Comparison of ENCODE assay signal across 14 cellular contexts in genomic region chr12:91565246-91565645, GRCh38.
DNase-seq lines count a peak whose midpoint lies in the region; ATAC-seq, FAIRE-seq and TF ChIP-seq lines count a peak whose summit lies in the region.
"Had no signal": no experiment of that assay in that cellular context is flagged by ENCODE, and none has a peak within 500 bp of the region (broad histone marks: within the 10 kb centered on the region; RNA-seq: fewer than 3 reads in every experiment).

No MANE protein-coding gene starts in this region.

- H3K9me3 Mint-ChIP-seq in progenitor cell of endocrine pancreas (ENCODE audit: low read depth): no peaks in the 10 kb centered on the region

- H3K27me3 ChIP-seq in hepatocyte (no peaks in the 10 kb centered on the region), BE2C (no peaks in the 10 kb centered on the region)
- H3K27me3 ChIP-seq: upper lobe of left lung had no signal

- H3K4me2 ChIP-seq in A549 (no peak overlapping the region), hepatocyte (no peak overlapping the region)

- H3K4me1 ChIP-seq in A549: no peaks in the 10 kb centered on the region
- no peaks in the 10 kb centered on the region for H3K4me1 ChIP-seq in hepatocyte (ENCODE audit: insufficient read depth)
- no peaks in the 10 kb centered on the region; the same call in none of the 2 replicates for H3K4me1 ChIP-seq in BE2C
- H3K4me1 ChIP-seq: upper lobe of left lung had no signal

- no peak for DNase-seq in A549 (ENCODE audit: low read depth in 1 of 2, low spot score in 1 of 2)
- peak; percentile 24 for DNase-seq in RCC 7860 (ENCODE audit: low spot score)
- DNase-seq in caudate nucleus (lab: John Stamatoyannopoulos, UW): peak in 17 of 61 donors; percentile 6 to 79 (median 21)
- DNase-seq in progenitor cell of endocrine pancreas (ENCODE audit: low spot score, unreplicated experiment): no peak
- DNase-seq in hepatocyte (ENCODE audit: low spot score): no peak
- no peak for DNase-seq in NCI-H2171 (lab: John Stamatoyannopoulos, UW)
- DNase-seq in GM20000 (ENCODE audit: low spot score): no peak
- DNase-seq in BE2C: no peak
- DNase-seq: activated CD8-positive, alpha-beta memory T cell treated with anti-CD3 and anti-CD28 coated beads for 24 hours; central memory CD4-positive, alpha-beta T cell; KG1; left colon; NCI-H2029; upper lobe of left lung had no signal

- TF ChIP-seq POLR2A in A549 (IDR thresholded peaks at IDR 0.05; ENCODE audit: low read length): no peak

- no peaks in the 10 kb centered on the region for H3K79me2 ChIP-seq in hepatocyte

- H3K27ac ChIP-seq in A549 (no peak overlapping the region), caudate nucleus (ENCODE audit: low read depth, low read length) (peak overlapping the region; percentile 56), hepatocyte (no peak overlapping the region)
- H3K27ac ChIP-seq: upper lobe of left lung had no signal

- TF ChIP-seq EP300 in A549 (IDR thresholded peaks at IDR 0.05): no peak

- no peaks in the 10 kb centered on the region for H3K9me2 ChIP-seq in hepatocyte (replicated peaks; ENCODE audit: insufficient read depth)

- CTCF ChIA-PET in A549 (lab: Yijun Ruan, JAX): no interaction called here

- peak overlapping the region; percentile 27 for H3K27ac Mint-ChIP-seq in progenitor cell of endocrine pancreas

- H4K20me1 ChIP-seq in hepatocyte (ENCODE audit: insufficient read depth, poor library complexity, severe bottlenecking): no peaks in the 10 kb centered on the region

- WGBS in A549 (ENCODE audit: missing lambda C conversion rate): 44% methylated on average over 4 of the region's 4 CpGs
- 60% methylated on average over 4 of the region's 4 CpGs for WGBS in hepatocyte (ENCODE audit: low lambda C conversion rate, missing lambda C conversion rate)

- H3K4me3 Mint-ChIP-seq in progenitor cell of endocrine pancreas (ENCODE audit: low read depth): no peak overlapping the region

- no peaks in the 10 kb centered on the region for H3K9me3 ChIP-seq in A549
- no peaks in the 10 kb centered on the region for H3K9me3 ChIP-seq in hepatocyte (ENCODE audit: low read depth)
- no peaks in the 10 kb centered on the region for H3K9me3 ChIP-seq in BE2C
- H3K9me3 ChIP-seq: upper lobe of left lung had no signal

- H3K36me3 Mint-ChIP-seq in progenitor cell of endocrine pancreas (ENCODE audit: insufficient read depth): no peaks in the 10 kb centered on the region

- no peaks in the 10 kb centered on the region for H3K27me3 Mint-ChIP-seq in progenitor cell of endocrine pancreas

- H3K36me3 ChIP-seq in hepatocyte (replicated peaks; ENCODE audit: insufficient read depth, low read depth): no peaks in the 10 kb centered on the region
- no peaks in the 10 kb centered on the region for H3K36me3 ChIP-seq in BE2C
- H3K36me3 ChIP-seq: upper lobe of left lung had no signal

- ATAC-seq in A549: no peak
- ATAC-seq: left colon had no signal

- H3K4me3 ChIP-seq in A549: no peak overlapping the region
- H3K4me3 ChIP-seq in hepatocyte: no peak overlapping the region
- no peak overlapping the region for H3K4me3 ChIP-seq in BE2C (ENCODE audit: low read depth, low read length)
- H3K4me3 ChIP-seq: upper lobe of left lung had no signal

- no peak overlapping the region for H2AFZ ChIP-seq in hepatocyte

- TF ChIP-seq CTCF in A549 (IDR thresholded peaks at IDR 0.05) (no peak), progenitor cell of endocrine pancreas (IDR thresholded peaks at IDR 0.05; ENCODE audit: unreplicated experiment) (no peak), hepatocyte (IDR thresholded peaks at IDR 0.05; ENCODE audit: poor library complexity) (no peak), GM20000 (IDR thresholded peaks at IDR 0.05; ENCODE audit: extremely low read depth, missing control alignments) (no peak), BE2C (IDR thresholded peaks at IDR 0.05; ENCODE audit: low read depth, low read length) (no peak)

- no peak for TF ChIP-seq RAD21 in A549 (conservative IDR thresholded peaks at IDR 0.05 in 1 of 2, IDR thresholded peaks at IDR 0.05 in 1 of 2)

- FAIRE-seq in A549 (lab: Jason Lieb, UNC) (no peak), RCC 7860 (lab: Jason Lieb, UNC) (no peak)

- H3K4me1 Mint-ChIP-seq in progenitor cell of endocrine pancreas (ENCODE audit: low read depth): peaks cover 15% of the 10 kb centered on the region

- POLR2A ChIA-PET in A549 (lab: Yijun Ruan, JAX): no interaction called here

TF ChIP-seq in A549, 52 proteins besides CTCF, POLR2A, EP300 and RAD21:
- no peak for TF ChIP-seq JUNB (IDR thresholded peaks at IDR 0.05)
- TF ChIP-seq MAFK (IDR thresholded peaks at IDR 0.05; ENCODE audit: partially characterized antibody): peak; percentile 78
- no peak for TF ChIP-seq POLR2AphosphoS2 (conservative IDR thresholded peaks at IDR 0.05; ENCODE audit: low read length)
- TF ChIP-seq SMC3 (IDR thresholded peaks at IDR 0.05): no peak
- no peak for TF ChIP-seq NFE2L2 (conservative IDR thresholded peaks at IDR 0.05; ENCODE audit: low read length)
TF ChIP-seq in A549: peak in this region for 1.
